15 cellular contexts compared by ENCODE assay signal in genomic region chr10:70054902-70055301, GRCh38. TPM values are rescaled to one million over a fixed set of nuclear protein-coding genes. Genes with fewer than 3 reads are reported as not detected.
DNase-seq lines count a peak whose midpoint lies in the region; ATAC-seq and TF ChIP-seq lines count a peak whose summit lies in the region.
"Had no signal": no experiment of that assay in that cellular context is flagged by ENCODE, and none has a peak within 500 bp of the region (broad histone marks: within the 10 kb centered on the region; RNA-seq: fewer than 3 reads in every experiment).

No MANE protein-coding gene starts in this region.

- DNase-seq in activated CD4-positive, alpha-beta T cell treated with anti-CD3 and anti-CD28 coated beads, Interleukin-2, amount 10 ng/mL, durations not matched to agents 7 days and 5 days, result no peak
- no peak for DNase-seq in activated CD4-positive, alpha-beta T cell treated with anti-CD3 and anti-CD28 coated beads for 1 hour
- DNase-seq in nephron progenitor cell (no peak), spleen (no peak)
- DNase-seq: adrenal gland, cortex of kidney, NCI-H2029 treated with DMSO at 0.1 percent for 48 hours, T1000, testis had no signal

- H3K9me3 ChIP-seq in HEK293 (ENCODE audit: control insufficient read depth, insufficient read depth, low read depth, low read length) (no peaks in the 10 kb centered on the region), spleen (no peaks in the 10 kb centered on the region)
- H3K9me3 ChIP-seq: adrenal gland, testis had no signal

- H3K4me3 Mint-ChIP-seq in activated CD4-positive, alpha-beta T cell treated with anti-CD3 and anti-CD28 coated beads, Interleukin-2, amount 10 ng/mL, durations not matched to agents 7 days and 5 days, result peak overlapping the region; percentile 57
- H3K4me3 Mint-ChIP-seq in brain, result peak overlapping the region; percentile 85 to 93 (median 90)
- peak overlapping the region; percentile 95 for H3K4me3 Mint-ChIP-seq in nephron progenitor cell
- H3K4me3 Mint-ChIP-seq: memory B cell had no signal

- peaks cover 14% of the 10 kb centered on the region for H3K4me1 ChIP-seq in HEK293 (ENCODE audit: control insufficient read depth, insufficient read depth, low read length)
- peaks cover 6 to 25% (median 20%) of the 10 kb centered on the region in 6 donors for H3K4me1 ChIP-seq in spleen
- H3K4me1 ChIP-seq: testis had no signal

- no peak overlapping the region for H3K27ac Mint-ChIP-seq in activated CD4-positive, alpha-beta T cell treated with anti-CD3 and anti-CD28 coated beads, Interleukin-2, amount 10 ng/mL, durations not matched to agents 7 days and 5 days
- H3K27ac Mint-ChIP-seq in brain (peak overlapping the region in 4 of 5 experiments; percentile 40 to 90 (median 73)), nephron progenitor cell (peak overlapping the region; percentile 84)
- H3K27ac Mint-ChIP-seq: memory B cell had no signal

- H3K4me1 Mint-ChIP-seq in activated CD4-positive, alpha-beta T cell treated with anti-CD3 and anti-CD28 coated beads, Interleukin-2, amount 10 ng/mL, durations not matched to agents 7 days and 5 days, result peaks cover 8% of the 10 kb centered on the region
- peaks cover 45% of the 10 kb centered on the region for H3K4me1 Mint-ChIP-seq in brain
- H3K4me1 Mint-ChIP-seq in nephron progenitor cell, result peaks cover 53% of the 10 kb centered on the region

- ATAC-seq in HG03045 (IDR thresholded peaks at IDR 0.05; ENCODE audit: unreplicated experiment) (no peak), HG03457 (IDR thresholded peaks at IDR 0.05; ENCODE audit: unreplicated experiment) (no peak)

- H3K27ac ChIP-seq in HEK293 (ENCODE audit: extremely low read depth, low read depth, low read length), result no peak overlapping the region
- H3K27ac ChIP-seq in spleen, result no peak overlapping the region
- H3K27ac ChIP-seq: adrenal gland, GM23248 had no signal

- CTCF ChIA-PET in activated CD4-positive, alpha-beta T cell treated with anti-CD3 and anti-CD28 coated beads, Interleukin-2, amount 10 ng/mL, durations not matched to agents 7 days and 5 days (lab: Charles Lee), result no interaction called here
- CTCF ChIA-PET in HEK293 (lab: Yijun Ruan, JAX), result interaction anchor here (0.6 to 1.0 kb wide), 5 partner anchors 12 to 97 kb away, joined by 3 to 4 read pairs (median 3); no protein-coding TSS in a partner anchor

- TF ChIP-seq CTCF in HEK293 (tag by site-specific recombination; IDR thresholded peaks at IDR 0.05), result no peak
- TF ChIP-seq CTCF in brain (conservative IDR thresholded peaks at IDR 0.05), result no peak
- TF ChIP-seq CTCF in nephron progenitor cell (IDR thresholded peaks at IDR 0.05), result no peak
- TF ChIP-seq CTCF in spleen (IDR thresholded peaks at IDR 0.05 in 8 of 11, conservative IDR thresholded peaks at IDR 0.05 in 3 of 11), result no peak

- peaks cover 0 to 63% (median 39%) of the 10 kb centered on the region in 7 donors for H3K27me3 ChIP-seq in spleen (replicated peaks in 1 of 7)
- H3K27me3 ChIP-seq: testis had no signal

- intact Hi-C loops in spleen (cut with DNase I; ENCODE audit: low total_unique reads), result no loop called here

- TF ChIP-seq POLR2A in spleen (IDR thresholded peaks at IDR 0.05), result no peak

- peaks cover 54% of the 10 kb centered on the region for H3K27me3 Mint-ChIP-seq in activated CD4-positive, alpha-beta T cell treated with anti-CD3 and anti-CD28 coated beads, Interleukin-2, amount 10 ng/mL, durations not matched to agents 7 days and 5 days
- H3K27me3 Mint-ChIP-seq in brain (peaks cover 3% of the 10 kb centered on the region), nephron progenitor cell (ENCODE audit: low read depth, poor library complexity) (peaks cover 5% of the 10 kb centered on the region)

- WGBS in spleen, 5 donors, result 87 to 95% (median 90%) methylated on average over 4 of the region's 4 CpGs

- H3K4me3 ChIP-seq in HEK293 (ENCODE audit: low read depth, low read length), result no peak overlapping the region
- no peak overlapping the region for H3K4me3 ChIP-seq in spleen

- no peaks in the 10 kb centered on the region for H3K36me3 Mint-ChIP-seq in activated CD4-positive, alpha-beta T cell treated with anti-CD3 and anti-CD28 coated beads, Interleukin-2, amount 10 ng/mL, durations not matched to agents 7 days and 5 days (ENCODE audit: low read depth)
- H3K36me3 Mint-ChIP-seq in brain, result peaks cover 23% of the 10 kb centered on the region
- peaks cover 14% of the 10 kb centered on the region for H3K36me3 Mint-ChIP-seq in nephron progenitor cell (ENCODE audit: low read depth)
- H3K36me3 Mint-ChIP-seq: memory B cell had no signal

- POLR2A ChIA-PET in activated CD4-positive, alpha-beta T cell treated with anti-CD3 and anti-CD28 coated beads, Interleukin-2, amount 10 ng/mL, durations not matched to agents 7 days and 5 days (lab: Charles Lee), result no interaction called here
- POLR2A ChIA-PET in HEK293 (lab: Yijun Ruan, JAX), result interaction anchor here (1.1 kb wide), 1 partner anchor 115 kb away, joined by 14 read pairs; the partner anchor contains the start of gene SAR1A

- no peaks in the 10 kb centered on the region for H3K36me3 ChIP-seq in HEK293 (ENCODE audit: control insufficient read depth in 2 of 2, insufficient read depth in 1 of 2, low read length in 2 of 2)
- H3K36me3 ChIP-seq in spleen, result no peaks in the 10 kb centered on the region
- H3K36me3 ChIP-seq: adrenal gland had no signal

- no peaks in the 10 kb centered on the region for H3K9me3 Mint-ChIP-seq in activated CD4-positive, alpha-beta T cell treated with anti-CD3 and anti-CD28 coated beads, Interleukin-2, amount 10 ng/mL, durations not matched to agents 7 days and 5 days
- H3K9me3 Mint-ChIP-seq in brain, result no peaks in the 10 kb centered on the region
- H3K9me3 Mint-ChIP-seq in nephron progenitor cell, result no peaks in the 10 kb centered on the region
- H3K9me3 Mint-ChIP-seq: memory B cell had no signal

TF ChIP-seq in HEK293, 187 proteins besides CTCF, POLR2A, EP300 and RAD21:
- TF ChIP-seq ZIC2 (tag by site-specific recombination; IDR thresholded peaks at IDR 0.05), result peak; percentile 76
- TF ChIP-seq GLIS1 (tag by site-specific recombination; IDR thresholded peaks at IDR 0.05), result peak; percentile 69
- peak; percentile 79 for TF ChIP-seq ZNF600 (tag by site-specific recombination; IDR thresholded peaks at IDR 0.05)
- TF ChIP-seq BCL11A (tag by site-specific recombination; IDR thresholded peaks at IDR 0.05; ENCODE audit: low read depth), result no peak

RNA-seq across cellular contexts. Expression of gene MACROH2A2, which starts 2.3 kb away (rescaled TPM):
- total RNA-seq in activated CD4-positive, alpha-beta T cell treated with anti-CD3 and anti-CD28 coated beads, Interleukin-2, amount 10 ng/mL, durations not matched to agents 7 days and 5 days, result 1 to 10 TPM; 4.9 to 5.0 TPM
- polyA plus RNA-seq in brain (ENCODE audit: insufficient read depth, low read depth, low replicate concordance) (111 TPM), spleen (1 to 10 TPM; 2.6 to 4.9 (median 3.5) TPM)
- 1 to 10 TPM; 1.2 to 4.2 (median 3.0) TPM for total RNA-seq in spleen
